Comparison of ENCODE assay signal across 1 cellular context in the genomic region with DNA sequence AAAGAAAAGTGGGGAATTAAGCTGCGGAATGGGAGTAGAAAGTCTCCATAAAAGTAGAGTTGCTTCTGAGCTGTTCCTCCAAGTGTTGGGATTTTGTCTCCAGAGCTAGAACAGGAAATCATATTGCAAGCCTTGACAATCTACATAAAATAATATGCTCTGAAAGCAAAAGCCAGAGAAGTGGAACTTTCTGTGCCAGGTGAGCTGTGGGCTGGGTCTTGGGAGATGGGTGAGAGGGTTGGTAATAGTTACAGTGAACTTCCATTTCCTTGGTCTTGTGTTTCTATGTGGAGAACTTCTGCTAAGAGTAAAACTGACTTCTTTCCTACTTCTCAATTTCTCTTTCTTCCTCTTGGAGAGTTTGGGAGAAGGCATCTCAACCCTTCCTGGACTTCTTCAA.
TF ChIP-seq lines count a peak whose summit lies in the region.

No MANE protein-coding gene starts in this region.

TF ChIP-seq in K562, 482 proteins besides CTCF, POLR2A, EP300 and RAD21:
- TF ChIP-seq, protein P1, sequence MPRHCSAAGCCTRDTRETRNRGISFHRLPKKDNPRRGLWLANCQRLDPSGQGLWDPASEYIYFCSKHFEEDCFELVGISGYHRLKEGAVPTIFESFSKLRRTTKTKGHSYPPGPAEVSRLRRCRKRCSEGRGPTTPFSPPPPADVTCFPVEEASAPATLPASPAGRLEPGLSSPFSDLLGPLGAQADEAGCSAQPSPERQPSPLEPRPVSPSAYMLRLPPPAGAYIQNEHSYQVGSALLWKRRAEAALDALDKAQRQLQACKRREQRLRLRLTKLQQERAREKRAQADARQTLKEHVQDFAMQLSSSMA (CRISPR knock-in tag; IDR thresholded peaks at IDR 0.05), result no peak
- TF ChIP-seq JUND (IDR thresholded peaks at IDR 0.05; ENCODE audit: borderline replicate concordance, low read depth, low read length) (no peak), JUND (tag; IDR thresholded peaks at IDR 0.05; ENCODE audit: borderline replicate concordance, low read depth, low read length) (0 out of 3 replicates have a peak, but pooled peaks have one; percentile 2)
- TF ChIP-seq, protein P2, sequence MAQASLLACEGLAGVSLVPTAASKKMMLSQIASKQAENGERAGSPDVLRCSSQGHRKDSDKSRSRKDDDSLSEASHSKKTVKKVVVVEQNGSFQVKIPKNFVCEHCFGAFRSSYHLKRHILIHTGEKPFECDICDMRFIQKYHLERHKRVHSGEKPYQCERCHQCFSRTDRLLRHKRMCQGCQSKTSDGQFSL (CRISPR knock-in tag; IDR thresholded peaks at IDR 0.05), result no peak
- TF ChIP-seq, protein P2 (tag; IDR thresholded peaks at IDR 0.05), result no peak
TF ChIP-seq in K562: peak in this region for 1.
